Comparison of ENCODE assay signal across 21 cellular contexts in the genomic region with DNA sequence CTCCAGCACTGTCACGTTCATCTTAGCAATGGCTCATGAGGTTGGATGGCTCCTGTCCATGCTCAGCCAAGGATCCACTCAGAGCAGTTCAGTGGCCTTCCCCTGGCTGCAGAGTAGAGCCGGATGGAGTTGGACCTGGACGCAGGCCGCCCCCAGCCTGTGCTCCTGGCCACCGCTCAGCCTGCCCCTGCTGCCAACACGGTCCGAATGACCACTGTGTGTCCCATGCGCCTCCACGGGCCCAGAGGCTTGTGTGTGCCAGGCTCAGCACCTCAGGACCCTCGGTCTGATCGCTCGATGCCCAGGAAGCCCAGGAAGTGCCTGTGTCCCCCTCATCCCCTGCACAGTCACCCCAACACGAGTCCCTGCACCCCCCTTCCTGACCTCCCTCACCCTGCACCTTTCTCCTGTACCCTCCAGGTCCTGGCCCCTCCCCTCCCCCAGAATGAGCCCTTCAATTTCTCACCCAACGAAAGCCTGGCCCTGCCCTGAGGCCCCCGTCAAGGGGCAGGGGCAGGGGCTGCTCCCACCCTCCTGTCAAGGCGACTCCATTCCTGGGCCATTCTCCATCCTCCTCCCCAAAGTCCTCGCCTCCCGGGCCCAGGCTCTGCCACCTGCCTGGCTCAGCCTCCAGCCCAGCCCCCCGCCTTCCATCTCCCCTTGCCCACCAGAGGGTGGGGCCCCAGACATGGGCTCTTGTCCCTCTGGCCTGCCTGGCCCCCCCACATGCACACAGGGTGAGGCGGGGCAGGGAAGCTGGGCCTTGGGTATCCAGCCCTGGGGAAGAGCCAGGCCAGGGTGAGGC.
"Had no signal": no experiment of that assay in that cellular context is flagged by ENCODE, and none has a peak within 500 bp of the region (broad histone marks: within the 10 kb centered on the region; RNA-seq: fewer than 3 reads in every experiment).

No MANE protein-coding gene starts in this region.

- H3K36me3 ChIP-seq: neutrophil, thyroid gland had no signal

- H3K27ac ChIP-seq: body of pancreas, coronary artery, neutrophil, parathyroid adenoma, thyroid gland, VCaP had no signal

- H3K27me3 ChIP-seq: thyroid gland had no signal

- H3K4me3 ChIP-seq: body of pancreas, coronary artery, thyroid gland had no signal

- ATAC-seq: body of pancreas; left lobe of liver; naive thymus-derived CD4-positive, alpha-beta T cell had no signal

- H3K9me3 ChIP-seq: body of pancreas, neutrophil, thyroid gland had no signal

- H3K4me1 ChIP-seq: body of pancreas, parathyroid adenoma, thyroid gland had no signal

- DNase-seq: activated CD4-positive, CD25-positive, alpha-beta regulatory T cell treated with anti-CD3 and anti-CD28 coated beads, Interleukin-2, amount 50 U/mL, for 72 hours; activated CD8-positive, alpha-beta memory T cell treated with anti-CD3 and anti-CD28 coated beads for 24 hours; activated CD8-positive, alpha-beta memory T cell treated with anti-CD3 and anti-CD28 coated beads, Interleukin-2, amount 50 U/mL, for 48 hours; activated gamma-delta T cell; activated T-cell treated with anti-CD3 and anti-CD28 coated beads, Interleukin-2, amount 50 U/mL, for 48 hours; amygdala; erythroblast; foreskin melanocyte; naive thymus-derived CD4-positive, alpha-beta T cell; stimulated activated CD4-positive, alpha-beta T cell treated with anti-CD3 and anti-CD28 coated beads, Interleukin-12 subunit alpha, Interleukin-12 subunit beta, amount 100 ng/mL, for 4 hours; stimulated activated CD4-positive, alpha-beta T cell treated with anti-CD3 and anti-CD28 coated beads, Interleukin-1b, Interleukin-23, amount 100 ng/mL, for 48 hours; stimulated activated naive CD4-positive, alpha-beta T cell treated with Interleukin-2 at 50 U/mL for 16 hours; SW 1271; T-helper 2 cell; thyroid gland had no signal
